ENCODE assay signal across 23 cellular contexts in genomic region chr9:121813811-121814210, GRCh38.
DNase-seq lines count a peak whose midpoint lies in the region; ATAC-seq and TF ChIP-seq lines count a peak whose summit lies in the region.
"Had no signal": no experiment of that assay in that cellular context is flagged by ENCODE, and none has a peak within 500 bp of the region (broad histone marks: within the 10 kb centered on the region; RNA-seq: fewer than 3 reads in every experiment).

No MANE protein-coding gene starts in this region.

- H3K9me3 ChIP-seq in upper lobe of right lung, result no peaks in the 10 kb centered on the region
- H3K9me3 ChIP-seq: A549; BE2C; BLaER1 treated with 17β-estradiol and CSF1 and Interleukin-3, amounts not matched to agents 10 nM and 100 nM; HAP-1 had no signal

- no peaks in the 10 kb centered on the region for H3K9me3 Mint-ChIP-seq in brain
- no peaks in the 10 kb centered on the region for H3K9me3 Mint-ChIP-seq in activated naive CD4-positive, alpha-beta T cell treated with anti-CD3 and anti-CD28 coated beads for 36 hours
- H3K9me3 Mint-ChIP-seq in type B pancreatic cell, result no peaks in the 10 kb centered on the region
- H3K9me3 Mint-ChIP-seq: CD4-positive, alpha-beta T cell; CD8-positive, alpha-beta memory T cell; HFFc6 had no signal

- intact Hi-C loops in upper lobe of right lung (cut with DNase I), result no loop called here
- intact Hi-C loops in activated naive CD4-positive, alpha-beta T cell treated with anti-CD3 and anti-CD28 coated beads for 36 hours (cut with micrococcal nuclease), result no loop called here

- H3K4me3 ChIP-seq in upper lobe of right lung, result no peak overlapping the region
- H3K4me3 ChIP-seq: A549; BLaER1 treated with 17β-estradiol and CSF1 and Interleukin-3, amounts not matched to agents 10 nM and 100 nM; GM12878; HAP-1 had no signal

- H3K27me3 ChIP-seq in upper lobe of right lung, result no peaks in the 10 kb centered on the region
- H3K27me3 ChIP-seq: BE2C; BLaER1 treated with 17β-estradiol and CSF1 and Interleukin-3, amounts not matched to agents 10 nM and 100 nM had no signal

- H3K36me3 ChIP-seq in upper lobe of right lung, result no peaks in the 10 kb centered on the region
- H3K36me3 ChIP-seq: BE2C; BLaER1 treated with 17β-estradiol and CSF1 and Interleukin-3, amounts not matched to agents 10 nM and 100 nM; HAP-1 had no signal

- CTCF ChIA-PET in activated naive CD4-positive, alpha-beta T cell treated with anti-CD3 and anti-CD28 coated beads for 36 hours (lab: Charles Lee), result no interaction called here

- H3K27me3 Mint-ChIP-seq in brain, result peaks cover 12% of the 10 kb centered on the region
- no peaks in the 10 kb centered on the region for H3K27me3 Mint-ChIP-seq in activated naive CD4-positive, alpha-beta T cell treated with anti-CD3 and anti-CD28 coated beads for 36 hours (ENCODE audit: low read depth)
- peaks cover 18% of the 10 kb centered on the region for H3K27me3 Mint-ChIP-seq in type B pancreatic cell
- H3K27me3 Mint-ChIP-seq: CD4-positive, alpha-beta T cell; CD8-positive, alpha-beta memory T cell had no signal

- no peak for ATAC-seq in upper lobe of right lung
- ATAC-seq in GM19452 (IDR thresholded peaks at IDR 0.05; ENCODE audit: unreplicated experiment), result no peak
- ATAC-seq: A549, GM12878 had no signal

- no peaks in the 10 kb centered on the region for H3K4me1 ChIP-seq in upper lobe of right lung
- H3K4me1 ChIP-seq: A549, BE2C had no signal

- H3K4me3 Mint-ChIP-seq in brain (no peak overlapping the region), type B pancreatic cell (no peak overlapping the region)
- no peak overlapping the region for H3K4me3 Mint-ChIP-seq in activated naive CD4-positive, alpha-beta T cell treated with anti-CD3 and anti-CD28 coated beads for 36 hours
- H3K4me3 Mint-ChIP-seq: CD14-positive monocyte; CD4-positive, alpha-beta T cell; CD8-positive, alpha-beta memory T cell; HFFc6 had no signal

- H3K27ac Mint-ChIP-seq in brain (peak overlapping the region in 3 of 5 experiments; percentile 36 to 77 (median 63)), type B pancreatic cell (no peak overlapping the region)
- H3K27ac Mint-ChIP-seq in activated naive CD4-positive, alpha-beta T cell treated with anti-CD3 and anti-CD28 coated beads for 36 hours, result no peak overlapping the region
- H3K27ac Mint-ChIP-seq: CD14-positive monocyte; CD4-positive, alpha-beta T cell; HFFc6 had no signal

- H3K4me1 Mint-ChIP-seq in brain (peaks cover 67% of the 10 kb centered on the region), type B pancreatic cell (ENCODE audit: unreplicated experiment) (peaks cover 32% of the 10 kb centered on the region)
- no peaks in the 10 kb centered on the region for H3K4me1 Mint-ChIP-seq in activated naive CD4-positive, alpha-beta T cell treated with anti-CD3 and anti-CD28 coated beads for 36 hours (ENCODE audit: low read depth)
- H3K4me1 Mint-ChIP-seq: CD14-positive monocyte; CD8-positive, alpha-beta memory T cell had no signal

- peak; percentile 53 for DNase-seq in mesenteric fat pad (ENCODE audit: low spot score)
- peak; percentile 35 for DNase-seq in upper lobe of right lung
- DNase-seq in activated naive CD4-positive, alpha-beta T cell treated with anti-CD3 and anti-CD28 coated beads for 36 hours, result no peak
- no peak for DNase-seq in type B pancreatic cell (ENCODE audit: extremely low spot score, unreplicated experiment)
- DNase-seq: 8988T; ACHN; AML-193; BE2C; CD4-positive, alpha-beta T cell; CD8-positive, alpha-beta memory T cell; DMS 273 treated with DMSO at 0.1 percent for 48 hours; DMS79; EL; GDM1; GOT3; HFFc6 had no signal

- H3K36me3 Mint-ChIP-seq in brain (no peaks in the 10 kb centered on the region), type B pancreatic cell (no peaks in the 10 kb centered on the region)
- H3K36me3 Mint-ChIP-seq in activated naive CD4-positive, alpha-beta T cell treated with anti-CD3 and anti-CD28 coated beads for 36 hours (ENCODE audit: low read depth), result no peaks in the 10 kb centered on the region
- H3K36me3 Mint-ChIP-seq: CD14-positive monocyte; CD8-positive, alpha-beta memory T cell had no signal

- no peak overlapping the region for H3K27ac ChIP-seq in upper lobe of right lung
- H3K27ac ChIP-seq: A549; BLaER1 treated with 17β-estradiol and CSF1 and Interleukin-3, amounts not matched to agents 10 nM and 100 nM had no signal

- TF ChIP-seq CTCF in brain (conservative IDR thresholded peaks at IDR 0.05), result no peak
- TF ChIP-seq CTCF in upper lobe of right lung (IDR thresholded peaks at IDR 0.05), result no peak
- TF ChIP-seq CTCF in type B pancreatic cell (conservative IDR thresholded peaks at IDR 0.05), result no peak

Comparison
In these comparisons a context has a peak if more than half of its experiments do, and no peak if none do; other contexts are left out.
1. H3K27ac Mint-ChIP-seq: peak in brain (3 of 5); none in activated naive CD4-positive, alpha-beta T cell treated with anti-CD3 and anti-CD28 coated beads for 36 hours (single experiment) and type B pancreatic cell (single experiment).
2. DNase-seq: peak in mesenteric fat pad (single experiment) and upper lobe of right lung (single experiment); none in activated naive CD4-positive, alpha-beta T cell treated with anti-CD3 and anti-CD28 coated beads for 36 hours (single experiment) and type B pancreatic cell (single experiment).